8 cellular contexts compared by ENCODE assay signal in genomic region chr15:90524018-90524803, GRCh38. TPM values are rescaled to one million over a fixed set of nuclear protein-coding genes. Genes with fewer than 3 reads are reported as not detected.
DNase-seq lines count a peak whose midpoint lies in the region; ATAC-seq and TF ChIP-seq lines count a peak whose summit lies in the region.
"Not testable (repeated sequence)": the region's sequence is repeated elsewhere in the genome, so short reads cannot be mapped to it uniquely, and the experiment has no call there.

No MANE protein-coding gene starts in this region.

- H3K9me3 Mint-ChIP-seq in activated CD4-positive, alpha-beta memory T cell treated with anti-CD3 and anti-CD28 coated beads, Interleukin-2, amount 10 ng/mL, durations not matched to agents 7 days and 5 days = not testable (repeated sequence)

- POLR2A ChIA-PET in HEK293 (lab: Yijun Ruan, JAX) = not testable (repeated sequence)
- POLR2A ChIA-PET in activated CD4-positive, alpha-beta memory T cell treated with anti-CD3 and anti-CD28 coated beads, Interleukin-2, amount 10 ng/mL, durations not matched to agents 7 days and 5 days (lab: Charles Lee) = interaction anchor here (0.7 to 2.3 kb wide), 3 partner anchors 15 to 193 kb away, joined by 3 to 8 read pairs (median 3); no protein-coding TSS in a partner anchor

- peaks cover 27% of the 10 kb centered on the region for H3K4me1 Mint-ChIP-seq in activated CD4-positive, alpha-beta memory T cell treated with anti-CD3 and anti-CD28 coated beads, Interleukin-2, amount 10 ng/mL, durations not matched to agents 7 days and 5 days

- DNase-seq in AG10803 (ENCODE audit: low read depth) = peak; percentile 17
- peak; percentile 77 for DNase-seq in GM20000 (ENCODE audit: low spot score)
- not testable (repeated sequence) for DNase-seq in activated CD4-positive, alpha-beta memory T cell treated with anti-CD3 and anti-CD28 coated beads, Interleukin-2, amount 10 ng/mL, durations not matched to agents 7 days and 5 days
- DNase-seq in fibroblast of villous mesenchyme (ENCODE audit: low read depth) = peak; percentile 15

- H3K9ac ChIP-seq in KMS-11 = not testable (repeated sequence)

- not testable (repeated sequence) for H3K4me1 ChIP-seq in HEK293 (ENCODE audit: control insufficient read depth, insufficient read depth, low read length)
- peaks cover 15% of the 10 kb centered on the region for H3K4me1 ChIP-seq in KMS-11 (ENCODE audit: low read depth, poor library complexity, severe bottlenecking)

- H3K36me3 Mint-ChIP-seq in activated CD4-positive, alpha-beta memory T cell treated with anti-CD3 and anti-CD28 coated beads, Interleukin-2, amount 10 ng/mL, durations not matched to agents 7 days and 5 days (ENCODE audit: low read depth) = not testable (repeated sequence)

- not testable (repeated sequence) for TF ChIP-seq CTCF in AG10803 (conservative IDR thresholded peaks at IDR 0.05; ENCODE audit: low read length); GM20000 (IDR thresholded peaks at IDR 0.05; ENCODE audit: extremely low read depth, missing control alignments); HEK293 (tag by site-specific recombination; IDR thresholded peaks at IDR 0.05); KMS-11 (conservative IDR thresholded peaks at IDR 0.05; ENCODE audit: low read depth, low read length); fibroblast of villous mesenchyme (IDR thresholded peaks at IDR 0.05; ENCODE audit: insufficient read depth, low read depth, low read length)

- not testable (repeated sequence) for H3K27me3 Mint-ChIP-seq in activated CD4-positive, alpha-beta memory T cell treated with anti-CD3 and anti-CD28 coated beads, Interleukin-2, amount 10 ng/mL, durations not matched to agents 7 days and 5 days

- H3K36me3 ChIP-seq in HEK293 (ENCODE audit: control insufficient read depth in 2 of 2, insufficient read depth in 1 of 2, low read length in 2 of 2); KMS-11 (ENCODE audit: insufficient read depth): not testable (repeated sequence)

- H3K4me3 ChIP-seq in AG10803 (ENCODE audit: low read length); HEK293 (ENCODE audit: low read depth, low read length); KMS-11 (IDR thresholded peaks at IDR 0.05; ENCODE audit: insufficient read depth, low read depth, low read length); fibroblast of villous mesenchyme (ENCODE audit: low read depth, low read length): not testable (repeated sequence)

- CTCF ChIA-PET in HEK293 (lab: Yijun Ruan, JAX) = interaction anchor here (0.6 kb wide), 2 partner anchors 126 to 1166 kb away, joined by 6 to 7 read pairs; no protein-coding TSS in a partner anchor
- CTCF ChIA-PET in activated CD4-positive, alpha-beta memory T cell treated with anti-CD3 and anti-CD28 coated beads, Interleukin-2, amount 10 ng/mL, durations not matched to agents 7 days and 5 days (lab: Charles Lee) = interaction anchor here (0.8 kb wide), 1 partner anchor 221 kb away, joined by 3 read pairs; no protein-coding TSS in a partner anchor

- peak overlapping the region; percentile 48 for H3K27ac Mint-ChIP-seq in activated CD4-positive, alpha-beta memory T cell treated with anti-CD3 and anti-CD28 coated beads, Interleukin-2, amount 10 ng/mL, durations not matched to agents 7 days and 5 days

- H3K79me2 ChIP-seq in KMS-11 (ENCODE audit: insufficient read depth, low read depth) = not testable (repeated sequence)

- not testable (repeated sequence) for H3K4me3 Mint-ChIP-seq in activated CD4-positive, alpha-beta memory T cell treated with anti-CD3 and anti-CD28 coated beads, Interleukin-2, amount 10 ng/mL, durations not matched to agents 7 days and 5 days

- H3K9me3 ChIP-seq in HEK293 (ENCODE audit: control insufficient read depth, insufficient read depth, low read depth, low read length) = not testable (repeated sequence)

- H2AFZ ChIP-seq in KMS-11 (ENCODE audit: low read depth) = 0 out of 2 replicates have a peak overlapping the region, but pooled peaks have one; percentile 9

- H3K27me3 ChIP-seq in KMS-11 (ENCODE audit: insufficient read depth, low read depth) = not testable (repeated sequence)

- not testable (repeated sequence) for H3K27ac ChIP-seq in HEK293 (ENCODE audit: extremely low read depth, low read depth, low read length); KMS-11

- ATAC-seq in GM18861 (IDR thresholded peaks at IDR 0.05; ENCODE audit: unreplicated experiment) = peak; percentile 61
- ATAC-seq in HG03095 (IDR thresholded peaks at IDR 0.05; ENCODE audit: unreplicated experiment) = peak; percentile 75

- H4K20me1 ChIP-seq in KMS-11 (ENCODE audit: insufficient read depth) = not testable (repeated sequence)

- H3K4me2 ChIP-seq in KMS-11 = peak overlapping the region; percentile 34; the same call in 1 of the 2 replicates

TF ChIP-seq in HEK293, 187 proteins besides CTCF, POLR2A, EP300 and RAD21:
- peak; percentile 26; the same call in 1 of the 2 replicates for TF ChIP-seq PRDM1 (tag by site-specific recombination; IDR thresholded peaks at IDR 0.05)
TF ChIP-seq in HEK293: peak in this region for 1; not testable (repeated sequence) for 186.

RNA-seq across cellular contexts. Expression of gene CRTC3, which starts 5.5 kb away (rescaled TPM):
- total RNA-seq in activated CD4-positive, alpha-beta memory T cell treated with anti-CD3 and anti-CD28 coated beads, Interleukin-2, amount 10 ng/mL, durations not matched to agents 7 days and 5 days = 10 to 100 TPM; 86.0 to 89.3 TPM
- 21.2 and 23.2 TPM in 2 replicates for total RNA-seq in fibroblast of villous mesenchyme
